Comparison of ENCODE assay signal across 8 cellular contexts in the genomic region with DNA sequence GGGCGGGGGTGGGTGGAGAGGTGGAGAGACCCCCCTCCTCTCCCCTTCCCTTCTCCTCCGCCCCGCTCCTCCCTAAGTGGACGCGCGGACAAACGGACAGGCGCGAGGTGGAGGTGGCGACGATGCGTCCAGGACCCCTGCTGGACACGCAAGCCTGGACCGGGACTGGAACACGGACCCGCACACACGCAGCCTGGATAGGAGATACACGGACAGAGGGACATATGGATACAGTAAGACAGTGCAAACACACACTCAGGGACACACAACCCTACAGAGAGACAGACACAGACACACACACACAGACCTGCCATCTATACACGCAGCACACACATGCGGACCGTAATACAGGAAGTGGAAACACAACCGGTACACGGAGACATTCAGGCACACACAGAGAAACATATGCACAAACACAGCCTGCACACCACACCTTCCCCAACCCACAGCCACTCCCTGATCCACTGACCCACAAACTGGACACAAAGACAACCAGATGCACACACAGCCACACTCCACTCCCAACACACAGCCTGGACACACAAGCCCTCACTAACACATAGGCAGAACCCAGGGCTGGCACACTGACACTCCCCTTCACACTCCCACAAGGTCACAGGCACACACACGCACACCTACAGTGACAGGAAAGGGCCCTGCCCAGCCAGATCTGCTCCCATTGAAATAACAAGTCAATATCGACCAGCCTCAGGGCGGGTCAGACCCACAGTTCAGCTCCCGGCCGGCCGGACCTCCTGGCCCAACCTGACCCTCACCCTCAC. TPM values are rescaled to one million over a fixed set of nuclear protein-coding genes. Genes with fewer than 3 reads are reported as not detected.
DNase-seq lines count a peak whose midpoint lies in the region; ATAC-seq and TF ChIP-seq lines count a peak whose summit lies in the region.

No MANE protein-coding gene starts in this region.

- H3K27ac ChIP-seq in HUES48 (ENCODE audit: low read depth, low read length) (no peak overlapping the region), ascending aorta (no peak overlapping the region)

- intact Hi-C loops in ascending aorta (cut with DNase I): no loop called here

- H3K4me3 ChIP-seq in HUES48 (ENCODE audit: low read depth, low read length) (peak overlapping the region; percentile 41), ascending aorta (peak overlapping the region; percentile 48 to 61)

- H3K9me3 ChIP-seq in HUES48 (ENCODE audit: control insufficient read depth, insufficient read depth, low read length) (no peaks in the 10 kb centered on the region), ascending aorta (no peaks in the 10 kb centered on the region)

- peaks cover 99% of the 10 kb centered on the region for H3K27me3 ChIP-seq in HUES48 (ENCODE audit: control insufficient read depth, insufficient read depth, low read length)
- H3K27me3 ChIP-seq in ascending aorta: peaks cover 47% of the 10 kb centered on the region

- ATAC-seq in HG02970 (IDR thresholded peaks at IDR 0.05; ENCODE audit: low FRiP score, unreplicated experiment): no peak
- ATAC-seq in GM18519 (IDR thresholded peaks at IDR 0.05; ENCODE audit: low FRiP score, unreplicated experiment): no peak

- TF ChIP-seq CTCF in ascending aorta (IDR thresholded peaks at IDR 0.05): no peak

- DNase-seq in AML-193 (lab: John Stamatoyannopoulos, UW) (peak; percentile 38 to 39), ascending aorta (ENCODE audit: low spot score in 2 of 2) (no peak), mucosa of gallbladder (ENCODE audit: low spot score) (peak; percentile 45), mesenteric fat pad (ENCODE audit: low spot score) (no peak), AG20443 (ENCODE audit: low spot score) (no peak)

- no peak overlapping the region for H3K9ac ChIP-seq in HUES48 (ENCODE audit: low read depth, low read length)

- H3K4me1 ChIP-seq in HUES48 (ENCODE audit: control insufficient read depth, insufficient read depth, low read length) (peaks cover 13% of the 10 kb centered on the region), ascending aorta (peaks cover 0 to 11% of the 10 kb centered on the region in 2 donors)

- H3K36me3 ChIP-seq in HUES48 (ENCODE audit: control insufficient read depth, insufficient read depth, low read length) (no peaks in the 10 kb centered on the region), ascending aorta (no peaks in the 10 kb centered on the region)

RNA-seq across cellular contexts. Expression of a gene that starts 0.7 kb away (rescaled TPM):
- total RNA-seq in ascending aorta (not detected), mucosa of gallbladder (3.4 TPM), mesenteric fat pad (0.19 TPM)

RNA-seq across cellular contexts. Expression of a gene that starts 30.2 kb away (rescaled TPM):
- total RNA-seq in ascending aorta (360 TPM), mucosa of gallbladder (188 TPM), mesenteric fat pad (145 TPM)

RNA-seq across cellular contexts. Expression of a gene that starts 46.0 kb away (rescaled TPM):
- total RNA-seq in ascending aorta: 178 TPM
- 115 TPM for total RNA-seq in mucosa of gallbladder
- 123 TPM for total RNA-seq in mesenteric fat pad

RNA-seq across cellular contexts. Expression of a gene that starts 51.9 kb away (rescaled TPM):
- not detected for total RNA-seq in ascending aorta
- total RNA-seq in mucosa of gallbladder: 0.32 TPM
- total RNA-seq in mesenteric fat pad: 0.61 TPM

Comparison
In these comparisons a context has a peak if more than half of its experiments do, and no peak if none do; other contexts are left out.
1. DNase-seq: peak in AML-193 (2 of 2) and mucosa of gallbladder (single experiment); none in ascending aorta (0 of 2), mesenteric fat pad (single experiment) and AG20443 (single experiment).